Comparison of ENCODE assay signal across 8 cellular contexts in the genomic region with DNA sequence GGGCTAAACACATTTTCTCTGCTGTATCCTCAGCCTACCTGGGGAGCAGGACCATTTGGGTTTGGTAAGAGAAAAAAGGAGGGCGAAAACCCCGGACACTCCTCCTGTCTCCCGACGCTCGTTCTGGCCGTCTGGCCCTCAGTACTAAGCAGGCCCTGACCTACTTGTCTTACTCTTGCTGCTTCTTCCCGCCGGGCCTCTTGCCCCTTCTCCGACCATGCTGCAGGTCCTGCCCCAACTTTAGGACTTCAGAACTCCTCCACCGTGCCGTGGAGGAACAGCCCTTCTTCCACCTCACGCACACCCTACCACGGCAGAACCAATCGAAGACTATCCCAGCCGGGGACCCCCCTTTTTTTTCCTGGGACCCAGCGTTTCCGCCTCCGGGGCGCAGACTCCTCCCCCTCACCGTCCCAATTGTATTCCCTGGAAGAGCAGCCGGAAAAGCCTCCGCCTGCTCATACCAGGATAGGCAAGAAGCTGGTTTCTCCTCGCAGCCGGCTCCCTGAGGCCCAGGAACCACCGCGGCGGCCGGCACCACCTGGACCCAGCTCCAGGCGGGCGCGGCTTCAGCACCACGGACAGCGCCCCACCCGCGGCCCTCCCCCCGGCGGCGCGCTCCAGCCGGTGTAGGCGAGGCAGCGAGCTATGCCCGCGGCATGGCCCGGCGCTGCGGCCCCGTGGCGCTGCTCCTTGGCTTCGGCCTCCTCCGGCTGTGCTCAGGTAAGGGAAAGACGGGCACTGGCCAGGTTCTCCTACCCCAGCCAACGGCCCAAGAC. TPM values are rescaled to one million over a fixed set of nuclear protein-coding genes. Genes with fewer than 3 reads are reported as not detected.
DNase-seq lines count a peak whose midpoint lies in the region; ATAC-seq and TF ChIP-seq lines count a peak whose summit lies in the region.

A gene with protein sequence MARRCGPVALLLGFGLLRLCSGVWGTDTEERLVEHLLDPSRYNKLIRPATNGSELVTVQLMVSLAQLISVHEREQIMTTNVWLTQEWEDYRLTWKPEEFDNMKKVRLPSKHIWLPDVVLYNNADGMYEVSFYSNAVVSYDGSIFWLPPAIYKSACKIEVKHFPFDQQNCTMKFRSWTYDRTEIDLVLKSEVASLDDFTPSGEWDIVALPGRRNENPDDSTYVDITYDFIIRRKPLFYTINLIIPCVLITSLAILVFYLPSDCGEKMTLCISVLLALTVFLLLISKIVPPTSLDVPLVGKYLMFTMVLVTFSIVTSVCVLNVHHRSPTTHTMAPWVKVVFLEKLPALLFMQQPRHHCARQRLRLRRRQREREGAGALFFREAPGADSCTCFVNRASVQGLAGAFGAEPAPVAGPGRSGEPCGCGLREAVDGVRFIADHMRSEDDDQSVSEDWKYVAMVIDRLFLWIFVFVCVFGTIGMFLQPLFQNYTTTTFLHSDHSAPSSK (plus strand): TSS at position 393 of the 779 bp plus-strand sequence. CDS start 267 bp downstream, at position 660.

- H3K27ac Mint-ChIP-seq in CD14-positive monocyte, result no peak within 1 kb of the TSS
- H3K27ac Mint-ChIP-seq in naive thymus-derived CD4-positive, alpha-beta T cell, result peak within 1 kb of the TSS in 2 of 9 donors; percentile 27 to 65
- no peak within 1 kb of the TSS for H3K27ac Mint-ChIP-seq in stimulated activated effector memory CD8-positive, alpha-beta T cell treated with anti-CD3 and anti-CD28 coated beads, Interleukin-12 subunit alpha, Interleukin-12 subunit beta, amount 100 ng/mL, for 72 hours

- peaks cover 0 to 6% (median 2%) of the 10 kb centered on the region in 7 donors for H3K9me3 Mint-ChIP-seq in CD14-positive monocyte
- peaks cover 0 to 2% (median 0%) of the 10 kb centered on the region in 11 donors for H3K9me3 Mint-ChIP-seq in naive thymus-derived CD4-positive, alpha-beta T cell
- no peaks in the 10 kb centered on the region for H3K9me3 Mint-ChIP-seq in stimulated activated effector memory CD8-positive, alpha-beta T cell treated with anti-CD3 and anti-CD28 coated beads, Interleukin-12 subunit alpha, Interleukin-12 subunit beta, amount 100 ng/mL, for 72 hours

- POLR2A ChIA-PET in naive thymus-derived CD4-positive, alpha-beta T cell (lab: Charles Lee), result interaction anchor here (1.2 kb wide), 1 partner anchor 8 kb away, joined by 3 read pairs; no protein-coding TSS in a partner anchor

- H3K27me3 Mint-ChIP-seq in CD14-positive monocyte (ENCODE audit: low read depth in 3 of 3), result peaks cover 28 to 48% (median 37%) of the 10 kb centered on the region in 3 donors
- H3K27me3 Mint-ChIP-seq in naive thymus-derived CD4-positive, alpha-beta T cell, result peaks cover 15 to 48% (median 24%) of the 10 kb centered on the region in 5 donors

- DNase-seq in CD14-positive monocyte (ENCODE audit: low spot score) (no peak), NCI-H774 (lab: John Stamatoyannopoulos, UW) (peak; percentile 73), activated T-cell treated with anti-CD3 and anti-CD28 coated beads for 24 hours (ENCODE audit: low read depth) (peak; percentile 55), erythroblast (lab: John Stamatoyannopoulos, UW) (peak; percentile 62 to 76)
- DNase-seq in naive thymus-derived CD4-positive, alpha-beta T cell, result peak; percentile 55 to 92 (median 71)
- DNase-seq in stimulated activated effector memory CD8-positive, alpha-beta T cell treated with anti-CD3 and anti-CD28 coated beads, Interleukin-12 subunit alpha, Interleukin-12 subunit beta, amount 100 ng/mL, for 72 hours (ENCODE audit: low spot score in 2 of 2), result peak; percentile 81 to 84

- no peaks in the 10 kb centered on the region for H3K36me3 ChIP-seq in naive thymus-derived CD4-positive, alpha-beta T cell (ENCODE audit: control insufficient read depth in 2 of 3, insufficient read depth in 3 of 3, low read length in 3 of 3)

- TF ChIP-seq POLR2A in erythroblast (IDR thresholded peaks at IDR 0.05; ENCODE audit: low read length), result no peak

- intact Hi-C loops in CD14-positive monocyte (cut with micrococcal nuclease), result no loop called here
- intact Hi-C loops in naive thymus-derived CD4-positive, alpha-beta T cell (cut with micrococcal nuclease), result loop anchor here in 1 of 2 donors (1.0 kb wide), 1 partner anchor 8 kb away; no protein-coding TSS in a partner anchor

- peaks cover 3 to 9% of the 10 kb centered on the region in 2 donors for H3K4me1 ChIP-seq in naive thymus-derived CD4-positive, alpha-beta T cell (ENCODE audit: control insufficient read depth in 2 of 2, insufficient read depth in 2 of 2, low read length in 2 of 2)

- peak within 1 kb of the TSS; percentile 27 to 80 for H3K4me3 Mint-ChIP-seq in CD14-positive monocyte
- H3K4me3 Mint-ChIP-seq in naive thymus-derived CD4-positive, alpha-beta T cell, result peak within 1 kb of the TSS in 7 of 10 donors; percentile 9 to 68 (median 43)
- peak within 1 kb of the TSS; percentile 38 for H3K4me3 Mint-ChIP-seq in stimulated activated effector memory CD8-positive, alpha-beta T cell treated with anti-CD3 and anti-CD28 coated beads, Interleukin-12 subunit alpha, Interleukin-12 subunit beta, amount 100 ng/mL, for 72 hours

- ATAC-seq in HG03342 (IDR thresholded peaks at IDR 0.05; ENCODE audit: unreplicated experiment) (peak; percentile 49), HG03469 (IDR thresholded peaks at IDR 0.05; ENCODE audit: unreplicated experiment) (no peak)
- peak; percentile 97 for ATAC-seq in naive thymus-derived CD4-positive, alpha-beta T cell
- ATAC-seq in stimulated activated effector memory CD8-positive, alpha-beta T cell treated with anti-CD3 and anti-CD28 coated beads, Interleukin-12 subunit alpha, Interleukin-12 subunit beta, amount 100 ng/mL, for 72 hours, result peak; percentile 90

- CTCF ChIA-PET in naive thymus-derived CD4-positive, alpha-beta T cell (lab: Charles Lee), result interaction anchor here (0.6 kb wide), 1 partner anchor 8 kb away, joined by 3 read pairs; no protein-coding TSS in a partner anchor

- peaks cover 8% of the 10 kb centered on the region for H3K4me1 Mint-ChIP-seq in CD14-positive monocyte
- peaks cover 0 to 9% (median 5%) of the 10 kb centered on the region in 7 donors for H3K4me1 Mint-ChIP-seq in naive thymus-derived CD4-positive, alpha-beta T cell
- H3K4me1 Mint-ChIP-seq in stimulated activated effector memory CD8-positive, alpha-beta T cell treated with anti-CD3 and anti-CD28 coated beads, Interleukin-12 subunit alpha, Interleukin-12 subunit beta, amount 100 ng/mL, for 72 hours, result peaks cover 12% of the 10 kb centered on the region

- H3K9me3 ChIP-seq in naive thymus-derived CD4-positive, alpha-beta T cell (ENCODE audit: control insufficient read depth in 2 of 3, low read length in 3 of 3), result no peaks in the 10 kb centered on the region

- TF ChIP-seq CTCF in CD14-positive monocyte (IDR thresholded peaks at IDR 0.05), result no peak

- peaks cover 0 to 14% of the 10 kb centered on the region in 2 donors for H3K27me3 ChIP-seq in naive thymus-derived CD4-positive, alpha-beta T cell (ENCODE audit: control insufficient read depth in 2 of 2, insufficient read depth in 2 of 2, low read length in 2 of 2)

- H3K27ac ChIP-seq in naive thymus-derived CD4-positive, alpha-beta T cell (ENCODE audit: low read depth, low read length), result no peak within 1 kb of the TSS

- no peak within 1 kb of the TSS for H3K4me3 ChIP-seq in naive thymus-derived CD4-positive, alpha-beta T cell (ENCODE audit: low read length)

- H3K36me3 Mint-ChIP-seq in CD14-positive monocyte, result peaks cover 0 to 3% of the 10 kb centered on the region in 2 donors
- no peaks in the 10 kb centered on the region for H3K36me3 Mint-ChIP-seq in naive thymus-derived CD4-positive, alpha-beta T cell
- H3K36me3 Mint-ChIP-seq in stimulated activated effector memory CD8-positive, alpha-beta T cell treated with anti-CD3 and anti-CD28 coated beads, Interleukin-12 subunit alpha, Interleukin-12 subunit beta, amount 100 ng/mL, for 72 hours, result peaks cover 5% of the 10 kb centered on the region

RNA-seq across cellular contexts. Expression of the gene that starts here (rescaled TPM):
- not detected for polyA plus RNA-seq in CD14-positive monocyte
- total RNA-seq in naive thymus-derived CD4-positive, alpha-beta T cell, result not detected
- not detected for polyA plus RNA-seq in naive thymus-derived CD4-positive, alpha-beta T cell

Comparison
In these comparisons a context has a peak if more than half of its experiments do, and no peak if none do; other contexts are left out.
1. Peak in DNase-seq and ATAC-seq in naive thymus-derived CD4-positive, alpha-beta T cell; RNA of the gene not detected or under 1 TPM.